In the genomic region with DNA sequence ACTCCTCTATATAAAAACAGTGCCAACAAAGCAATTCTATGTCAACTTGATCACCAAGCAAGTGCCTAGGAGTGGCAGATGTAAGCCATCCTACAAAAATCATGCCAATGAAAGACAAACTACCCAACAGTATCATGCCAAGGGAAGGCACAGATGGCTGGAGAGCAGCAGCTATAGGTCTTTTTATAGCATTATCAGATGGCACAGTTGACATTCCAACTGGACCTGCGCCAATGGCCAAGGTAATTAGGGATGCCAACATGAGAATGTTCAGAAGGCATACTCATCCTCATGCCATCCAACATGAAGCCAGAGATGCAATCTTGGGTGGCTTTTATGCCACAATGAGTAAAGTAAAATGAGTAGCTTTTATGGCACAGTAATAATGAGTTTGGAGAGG, we compare ENCODE assay signal across 23 cellular contexts.
A peak's percentile ranks its signal among the peaks of the same experiment; 100 is the strongest.
DNase-seq lines count a peak whose midpoint lies in the region; TF ChIP-seq lines count a peak whose summit lies in the region.
"Had no signal": no experiment of that assay in that cellular context is flagged by ENCODE, and none has a peak within 500 bp of the region (broad histone marks: within the 10 kb centered on the region; RNA-seq: fewer than 3 reads in every experiment).

No MANE protein-coding gene starts in this region.

- in situ Hi-C loops in G401 (cut with HindIII; ENCODE audit: low sequenced_read_pairs): no loop called here

- no peaks in the 10 kb centered on the region for H3K79me2 ChIP-seq in MM.1S (ENCODE audit: low read length)

- no peaks in the 10 kb centered on the region for H3K27me3 ChIP-seq in MM.1S (replicated peaks; ENCODE audit: insufficient read depth, low read length)
- H3K27me3 ChIP-seq: BE2C; BLaER1 treated with 17β-estradiol and CSF1 and Interleukin-3, amounts not matched to agents 10 nM and 100 nM had no signal

- no peaks in the 10 kb centered on the region for H3K9me3 ChIP-seq in MM.1S (replicated peaks; ENCODE audit: insufficient read depth, low read length)
- H3K9me3 ChIP-seq: BE2C had no signal

- no peak overlapping the region for H3K27ac ChIP-seq in MM.1S (ENCODE audit: low read length)
- H3K27ac ChIP-seq: A549; BLaER1 treated with 17β-estradiol and CSF1 and Interleukin-3, amounts not matched to agents 10 nM and 100 nM had no signal

- TF ChIP-seq CTCF in foreskin fibroblast (IDR thresholded peaks at IDR 0.05; ENCODE audit: low read depth, low read length) (no peak), MM.1S (IDR thresholded peaks at IDR 0.05; ENCODE audit: low read length) (no peak)

- no peak overlapping the region for H3K4me3 ChIP-seq in foreskin fibroblast (ENCODE audit: low read depth in 1 of 2, low read length in 2 of 2)
- no peak overlapping the region for H3K4me3 ChIP-seq in MM.1S (ENCODE audit: low read length)
- H3K4me3 ChIP-seq: A549; BLaER1 treated with 17β-estradiol and CSF1 and Interleukin-3, amounts not matched to agents 10 nM and 100 nM; GM12878; GM23338 had no signal

- no peaks in the 10 kb centered on the region for H3K4me1 ChIP-seq in MM.1S (ENCODE audit: low read length)
- H3K4me1 ChIP-seq: A549; BE2C; BLaER1 treated with 17β-estradiol and CSF1 and Interleukin-3, amounts not matched to agents 10 nM and 100 nM had no signal

- no peaks in the 10 kb centered on the region for H4K20me1 ChIP-seq in MM.1S (ENCODE audit: insufficient read depth, low read length)
- H4K20me1 ChIP-seq: BLaER1 treated with 17β-estradiol and CSF1 and Interleukin-3, amounts not matched to agents 10 nM and 100 nM had no signal

- no peaks in the 10 kb centered on the region for H3K36me3 ChIP-seq in MM.1S (replicated peaks; ENCODE audit: insufficient read depth, low read length)
- H3K36me3 ChIP-seq: BE2C had no signal

- no peak overlapping the region for H3K4me2 ChIP-seq in MM.1S (ENCODE audit: low read depth, low read length)
- H3K4me2 ChIP-seq: A549; BLaER1 treated with 17β-estradiol and CSF1 and Interleukin-3, amounts not matched to agents 10 nM and 100 nM; GM23338 had no signal

- no peaks in the 10 kb centered on the region for H3F3A ChIP-seq in MM.1S (ENCODE audit: insufficient read depth, low read length)

- no peaks in the 10 kb centered on the region for H3K9me2 ChIP-seq in MM.1S (replicated peaks; ENCODE audit: insufficient read depth, low read length)

- no peak overlapping the region for H3K9ac ChIP-seq in MM.1S (ENCODE audit: low read length)
- H3K9ac ChIP-seq: BLaER1 treated with 17β-estradiol and CSF1 and Interleukin-3, amounts not matched to agents 10 nM and 100 nM had no signal

- no peak overlapping the region for H2AFZ ChIP-seq in MM.1S (ENCODE audit: low read length)
- H2AFZ ChIP-seq: GM23338 had no signal

- DNase-seq in DMS 273 (lab: John Stamatoyannopoulos, UW; ENCODE audit: unreplicated experiment) (peak; percentile 71), G401 (ENCODE audit: low spot score) (peak; percentile 73), NCI-H1694 treated with DMSO at 0.1 percent for 48 hours (lab: John Stamatoyannopoulos, UW) (peak; percentile 42), cerebellar cortex (ENCODE audit: low spot score) (peak; percentile 71), foreskin fibroblast (no peak), NCI-H524 (lab: John Stamatoyannopoulos, UW) (no peak), MM.1S (no peak), NCI-H345 (lab: John Stamatoyannopoulos, UW) (no peak)
- DNase-seq: 8988T; ACHN; AML-193; BE2C; CD4-positive, alpha-beta T cell; CD8-positive, alpha-beta memory T cell; DMS153; DND-41; GDM1; H9; HFFc6 had no signal

Comparison
In these comparisons a context has a peak if more than half of its experiments do, and no peak if none do; other contexts are left out.
1. DNase-seq: peak in DMS 273 (single experiment), G401 (single experiment), NCI-H1694 treated with DMSO at 0.1 percent for 48 hours (single experiment) and cerebellar cortex (single experiment); none in foreskin fibroblast (0 of 2), NCI-H524 (0 of 2), MM.1S (single experiment) and NCI-H345 (single experiment).